In genomic region chr20:891121-892080, GRCh38 we compare ENCODE assay signal across 11 cellular contexts. TPM values are rescaled to one million over a fixed set of nuclear protein-coding genes. Genes with fewer than 3 reads are reported as not detected.
DNase-seq lines count a peak whose midpoint lies in the region; ATAC-seq, FAIRE-seq and TF ChIP-seq lines count a peak whose summit lies in the region.
"Had no signal": no experiment of that assay in that cellular context is flagged by ENCODE, and none has a peak within 500 bp of the region (broad histone marks: within the 10 kb centered on the region; RNA-seq: fewer than 3 reads in every experiment).

No MANE protein-coding gene starts in this region.

- H3K4me3 ChIP-seq in astrocyte (ENCODE audit: insufficient read depth, low read depth, low read length) = no peak overlapping the region
- H3K4me3 ChIP-seq in left lung = no peak overlapping the region
- no peak overlapping the region for H3K4me3 ChIP-seq in testis
- H3K4me3 ChIP-seq: dorsolateral prefrontal cortex, skin epidermis had no signal

- H4K20me1 ChIP-seq in astrocyte (ENCODE audit: insufficient read depth, low read length) = no peaks in the 10 kb centered on the region

- ATAC-seq in left lung = peak; percentile 59
- ATAC-seq in GM18867 (IDR thresholded peaks at IDR 0.05; ENCODE audit: unreplicated experiment) = no peak
- ATAC-seq: SK-N-SH treated with all-trans-retinoic acid at 6 μM for 48 hours had no signal

- H3K4me2 ChIP-seq in astrocyte (ENCODE audit: low read length) = no peak overlapping the region

- peaks cover 4% of the 10 kb centered on the region for H3K9me3 Mint-ChIP-seq in astrocyte (ENCODE audit: unreplicated experiment)

- no peaks in the 10 kb centered on the region for H3K36me3 Mint-ChIP-seq in astrocyte (ENCODE audit: low read depth, unreplicated experiment)

- no peak overlapping the region for H3K4me3 Mint-ChIP-seq in astrocyte (ENCODE audit: unreplicated experiment)

- TF ChIP-seq POLR2A in testis (IDR thresholded peaks at IDR 0.05) = no peak

- peak; percentile 86 for DNase-seq in HK-2 (ENCODE audit: unreplicated experiment)
- DNase-seq in astrocyte (ENCODE audit: low read depth) = peak; percentile 23
- no peak for DNase-seq in left lung
- peak; percentile 90 for DNase-seq in testis
- DNase-seq in GM03348 (ENCODE audit: low spot score) = no peak
- DNase-seq in OCI-M2 (lab: John Stamatoyannopoulos, UW; ENCODE audit: unreplicated experiment) = no peak
- DNase-seq: NCI-H1694 had no signal

- intact Hi-C loops in left lung (cut with DNase I) = no loop called here
- intact Hi-C loops in testis (cut with DNase I; ENCODE audit: low total_unique reads) = no loop called here

- no peaks in the 10 kb centered on the region for H3K36me3 ChIP-seq in astrocyte (ENCODE audit: insufficient read depth, low read length)
- no peaks in the 10 kb centered on the region for H3K36me3 ChIP-seq in left lung
- no peaks in the 10 kb centered on the region for H3K36me3 ChIP-seq in testis (ENCODE audit: low read depth, missing control alignments)

- no peak overlapping the region for H3K9ac ChIP-seq in astrocyte (ENCODE audit: low read length)

- H3K4me1 ChIP-seq in astrocyte (ENCODE audit: insufficient read depth, low read length) = no peaks in the 10 kb centered on the region
- H3K4me1 ChIP-seq in left lung = peaks cover 0 to 17% of the 10 kb centered on the region in 2 donors
- peaks cover 18% of the 10 kb centered on the region for H3K4me1 ChIP-seq in testis

- H2AFZ ChIP-seq in astrocyte (ENCODE audit: low read depth, low read length) = no peak overlapping the region

- no peak overlapping the region for H3K27ac ChIP-seq in astrocyte (ENCODE audit: low read depth, low read length)
- H3K27ac ChIP-seq in left lung = no peak overlapping the region
- H3K27ac ChIP-seq in testis = peak overlapping the region in 1 of 2 donors; percentile 25

- H3K27ac Mint-ChIP-seq in astrocyte (ENCODE audit: unreplicated experiment) = peak overlapping the region; percentile 47

- peaks cover 52% of the 10 kb centered on the region for H3K27me3 Mint-ChIP-seq in astrocyte (ENCODE audit: low read depth, unreplicated experiment)

- H3K27me3 ChIP-seq in astrocyte (ENCODE audit: insufficient read depth, low read length) (peaks cover 1% of the 10 kb centered on the region), left lung (peaks cover 0 to 2% of the 10 kb centered on the region in 2 donors), testis (no peaks in the 10 kb centered on the region)
- H3K27me3 ChIP-seq: dorsolateral prefrontal cortex had no signal

- 24 to 36% methylated on average over 8 of the region's 8 CpGs for WGBS in testis, 2 donors

- no peak for FAIRE-seq in astrocyte (lab: Jason Lieb, UNC)

- H3K9me3 ChIP-seq in astrocyte (ENCODE audit: insufficient read depth, low read depth, low read length) = no peaks in the 10 kb centered on the region
- H3K9me3 ChIP-seq in left lung = no peaks in the 10 kb centered on the region
- no peaks in the 10 kb centered on the region for H3K9me3 ChIP-seq in testis

- H3K79me2 ChIP-seq in astrocyte (ENCODE audit: insufficient read depth, low read length) = no peaks in the 10 kb centered on the region

- H3K4me1 Mint-ChIP-seq in astrocyte (ENCODE audit: low read depth, unreplicated experiment) = peaks cover 7% of the 10 kb centered on the region

- TF ChIP-seq CTCF in astrocyte (IDR thresholded peaks at IDR 0.05; ENCODE audit: insufficient read depth, low read depth, low read length) (no peak), left lung (IDR thresholded peaks at IDR 0.05) (no peak), testis (IDR thresholded peaks at IDR 0.05) (no peak)

RNA-seq across cellular contexts. Expression of gene ANGPT4, which starts 24.7 kb away (rescaled TPM):
- total RNA-seq in astrocyte (0.05 and 0.12 TPM in 2 replicates), left lung (under 1 TPM; 0.16 to 0.20 TPM), testis (under 1 TPM; 0.56 to 0.79 TPM)
- polyA plus RNA-seq in testis (ENCODE audit: insufficient read depth, low read depth, low replicate concordance) = 1.2 TPM

RNA-seq across cellular contexts. Expression of gene FAM110A, which starts 57.9 kb away (rescaled TPM):
- total RNA-seq in astrocyte = 1.2 and 1.4 TPM in 2 replicates
- total RNA-seq in left lung = 10 to 100 TPM; 13.0 to 21.5 TPM
- total RNA-seq in testis = 1 to 10 TPM; 5.1 to 7.7 TPM
- 5.5 TPM for polyA plus RNA-seq in testis (ENCODE audit: insufficient read depth, low read depth, low replicate concordance)

Comparison
In these comparisons a context has a peak if more than half of its experiments do, and no peak if none do; other contexts are left out.
1. DNase-seq: peak in HK-2 (single experiment), astrocyte (single experiment) and testis (single experiment); none in left lung (0 of 2), GM03348 (single experiment) and OCI-M2 (single experiment).